8 cellular contexts compared by ENCODE assay signal in genomic region chr5:141848771-141849370, GRCh38. TPM values are rescaled to one million over a fixed set of nuclear protein-coding genes. Genes with fewer than 3 reads are reported as not detected.
A peak's percentile ranks its signal among the peaks of the same experiment; 100 is the strongest.
DNase-seq lines count a peak whose midpoint lies in the region; ATAC-seq and TF ChIP-seq lines count a peak whose summit lies in the region.

No MANE protein-coding gene starts in this region.

- peak in 1 of 2 donors; percentile 35 for TF ChIP-seq EP300 in tibial nerve (IDR thresholded peaks at IDR 0.05)

- ATAC-seq in HG03045 (IDR thresholded peaks at IDR 0.05; ENCODE audit: unreplicated experiment): peak; percentile 20

- no peak for TF ChIP-seq POLR2A in tibial nerve (IDR thresholded peaks at IDR 0.05)

- 22 to 23% methylated on average over 11 to 14 of the region's 14 CpGs for WGBS in tibial nerve, 2 donors

- no peaks in the 10 kb centered on the region for H3K9me3 ChIP-seq in effector memory CD4-positive, alpha-beta T cell (ENCODE audit: control insufficient read depth, low read length)
- H3K9me3 ChIP-seq in tibial nerve: no peaks in the 10 kb centered on the region

- TF ChIP-seq CTCF in tibial nerve (IDR thresholded peaks at IDR 0.05): no peak

- H3K36me3 ChIP-seq in effector memory CD4-positive, alpha-beta T cell (ENCODE audit: control insufficient read depth, insufficient read depth, low read length): no peaks in the 10 kb centered on the region
- H3K36me3 ChIP-seq in tibial nerve: peaks cover 0 to 11% (median 0%) of the 10 kb centered on the region in 3 donors

- H3K4me1 ChIP-seq in effector memory CD4-positive, alpha-beta T cell (ENCODE audit: control insufficient read depth, insufficient read depth, low read length, poor library complexity, severe bottlenecking): no peaks in the 10 kb centered on the region
- peaks cover 0 to 32% (median 8%) of the 10 kb centered on the region in 4 donors for H3K4me1 ChIP-seq in tibial nerve

- DNase-seq in SIG-M5 treated with dmso at 0.1 percent for 504 hours (lab: John Stamatoyannopoulos, UW; ENCODE audit: unreplicated experiment) (peak; percentile 63), SIG-M5 (lab: John Stamatoyannopoulos, UW) (no peak), SW 1271 (lab: John Stamatoyannopoulos, UW) (peak; percentile 82 to 91), mucosa of gallbladder (ENCODE audit: low spot score) (peak; percentile 86), tibial nerve (ENCODE audit: low spot score in 2 of 2) (peak in 1 of 2 donors; percentile 28), T1000 (lab: John Stamatoyannopoulos, UW) (no peak)
- DNase-seq in effector memory CD4-positive, alpha-beta T cell: no peak

- peak overlapping the region; percentile 79 for H3K4me3 ChIP-seq in effector memory CD4-positive, alpha-beta T cell (ENCODE audit: insufficient read depth, low read depth, low read length, poor library complexity, severe bottlenecking)
- peak overlapping the region; percentile 62 to 95 (median 81) for H3K4me3 ChIP-seq in tibial nerve

- no peaks in the 10 kb centered on the region for H3K27me3 ChIP-seq in effector memory CD4-positive, alpha-beta T cell (replicated peaks; ENCODE audit: control insufficient read depth, insufficient read depth, low read length, poor library complexity, severe bottlenecking)
- no peaks in the 10 kb centered on the region for H3K27me3 ChIP-seq in tibial nerve

- H3K27ac ChIP-seq in effector memory CD4-positive, alpha-beta T cell (ENCODE audit: insufficient read depth, low read length, poor library complexity, severe bottlenecking): peak overlapping the region; percentile 55
- H3K27ac ChIP-seq in tibial nerve: peak overlapping the region; percentile 91 to 97 (median 94)

RNA-seq across cellular contexts. Expression of gene PCDH1, which starts 29.3 kb away (rescaled TPM):
- total RNA-seq in mucosa of gallbladder (90.6 TPM), tibial nerve (10 to 100 TPM; 19.9 to 55.5 (median 44.9) TPM)

Comparison
In these comparisons a context has a peak if more than half of its experiments do, and no peak if none do; other contexts are left out.
1. DNase-seq: peak in SIG-M5 treated with dmso at 0.1 percent for 504 hours (single experiment), SW 1271 (2 of 2) and mucosa of gallbladder (single experiment); none in SIG-M5 (single experiment), effector memory CD4-positive, alpha-beta T cell (0 of 3) and T1000 (single experiment).